In the genomic region with DNA sequence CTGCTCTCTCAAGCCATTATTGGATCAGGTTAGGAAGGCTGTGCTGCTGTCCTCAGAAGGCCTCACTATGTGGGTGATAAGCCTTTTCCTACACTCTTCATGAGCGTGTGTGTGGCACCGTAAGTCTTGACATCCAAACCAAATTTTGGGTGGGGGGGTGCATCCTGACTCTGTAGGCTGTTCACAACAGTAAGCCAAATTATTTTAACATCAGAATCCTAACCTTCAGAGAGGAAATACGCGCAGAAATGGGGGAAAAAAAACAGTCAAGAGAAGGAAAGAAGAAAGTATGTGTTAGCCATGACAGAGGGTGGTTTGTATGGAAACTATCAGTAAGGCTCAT, we compare ENCODE assay signal across 9 cellular contexts. TPM values are rescaled to one million over a fixed set of nuclear protein-coding genes. Genes with fewer than 3 reads are reported as not detected.
DNase-seq lines count a peak whose midpoint lies in the region; ATAC-seq and TF ChIP-seq lines count a peak whose summit lies in the region.
"Had no signal": no experiment of that assay in that cellular context is flagged by ENCODE, and none has a peak within 500 bp of the region (broad histone marks: within the 10 kb centered on the region; RNA-seq: fewer than 3 reads in every experiment).

No MANE protein-coding gene starts in this region.

- H3K27me3 Mint-ChIP-seq in H9 (ENCODE audit: low read depth) (no peaks in the 10 kb centered on the region), nephron progenitor cell (ENCODE audit: low read depth, poor library complexity) (no peaks in the 10 kb centered on the region)
- no peaks in the 10 kb centered on the region for H3K27me3 Mint-ChIP-seq in activated naive CD8-positive, alpha-beta T cell

- no peak overlapping the region for H3K9ac ChIP-seq in H9 (ENCODE audit: extremely low read depth, insufficient read length, low read length)

- no peaks in the 10 kb centered on the region for H3K79me2 ChIP-seq in H9 (ENCODE audit: insufficient read depth, low read length)

- no peak overlapping the region for H2BK20ac ChIP-seq in H9 (ENCODE audit: low read depth, low read length, poor library complexity, severe bottlenecking)

- no peak overlapping the region for H3K18ac ChIP-seq in H9 (ENCODE audit: insufficient read length, low read depth, low read length)

- TF ChIP-seq CTCF in C4-2B (conservative IDR thresholded peaks at IDR 0.05) (peak; percentile 73), H9 (conservative IDR thresholded peaks at IDR 0.05) (no peak), nephron progenitor cell (IDR thresholded peaks at IDR 0.05) (peak; percentile 4), omental fat pad (IDR thresholded peaks at IDR 0.05) (no peak)

- H3K4ac ChIP-seq in H9 (ENCODE audit: low read depth, low read length): no peak overlapping the region

- no CpG with 5 or more reads among the region's 4 CpGs for WGBS in H9 (ENCODE audit: extremely low coverage, insufficient read length, low lambda C conversion rate)

- H3K27ac ChIP-seq in C4-2B (peak overlapping the region; percentile 79; the same call in 1 of the 2 replicates), H9 (ENCODE audit: insufficient read length, low read depth, low read length) (no peak overlapping the region)

- H3K56ac ChIP-seq in H9 (ENCODE audit: insufficient read length, low read depth, low read length): no peak overlapping the region

- no peaks in the 10 kb centered on the region for H4K20me1 ChIP-seq in H9 (ENCODE audit: control insufficient read depth, insufficient read depth, insufficient read length)

- H2BK12ac ChIP-seq in H9 (ENCODE audit: insufficient read length, low read depth, low read length): no peak overlapping the region

- H2AK5ac ChIP-seq in H9 (ENCODE audit: insufficient read length, low read length): no peak overlapping the region

- no peak overlapping the region for H3T11ph ChIP-seq in H9 (ENCODE audit: low read length)

- no peak overlapping the region for H4K5ac ChIP-seq in H9 (ENCODE audit: insufficient read length, low read depth, low read length)

- H3K27ac Mint-ChIP-seq in H9: peak overlapping the region; percentile 14 to 71 (median 67); a peak in 5 of 7 replicates
- H3K27ac Mint-ChIP-seq in activated naive CD8-positive, alpha-beta T cell: peak overlapping the region; percentile 94
- H3K27ac Mint-ChIP-seq in nephron progenitor cell: no peak overlapping the region

- H3K36me3 Mint-ChIP-seq in H9 (ENCODE audit: insufficient read depth in 1 of 3, low read depth in 3 of 3) (peaks cover 0 to 18% (median 9%) of the 10 kb centered on the region in 3 experiments; a peak in 3 of 7 replicates), nephron progenitor cell (ENCODE audit: low read depth) (no peaks in the 10 kb centered on the region)
- peaks cover 8% of the 10 kb centered on the region for H3K36me3 Mint-ChIP-seq in activated naive CD8-positive, alpha-beta T cell

- H2AFZ ChIP-seq in H9 (ENCODE audit: low read length): no peak overlapping the region

- DNase-seq in H9: no peak
- DNase-seq in nephron progenitor cell: no peak
- DNase-seq in foreskin melanocyte: no peak
- DNase-seq in omental fat pad (ENCODE audit: low spot score): no peak

- no peak overlapping the region for H3K4me2 ChIP-seq in H9 (ENCODE audit: insufficient read depth, insufficient read length, low read length)

- no peaks in the 10 kb centered on the region for H3K9me3 Mint-ChIP-seq in H9
- H3K9me3 Mint-ChIP-seq in activated naive CD8-positive, alpha-beta T cell (ENCODE audit: low read depth): no peaks in the 10 kb centered on the region
- no peaks in the 10 kb centered on the region for H3K9me3 Mint-ChIP-seq in nephron progenitor cell

- no peak overlapping the region for H2BK15ac ChIP-seq in H9 (ENCODE audit: low read depth, low read length)

- no peak overlapping the region for H4K8ac ChIP-seq in H9 (replicated peaks; ENCODE audit: insufficient read length, low read depth, low read length)

- H3K4me1 ChIP-seq in H9 (ENCODE audit: insufficient read depth, low read length): 0 out of 2 replicates have a peak, but pooled peaks cover 5% of the 10 kb centered on the region

- H3K23me2 ChIP-seq in H9 (ENCODE audit: insufficient read length, low read depth, low read length, poor library complexity, severe bottlenecking): no peaks in the 10 kb centered on the region

- ATAC-seq in GM21423 (IDR thresholded peaks at IDR 0.05; ENCODE audit: unreplicated experiment) (no peak), omental fat pad (ENCODE audit: low FRiP score) (no peak), GM18517 (IDR thresholded peaks at IDR 0.05; ENCODE audit: unreplicated experiment) (no peak)

- H3K14ac ChIP-seq in H9 (ENCODE audit: insufficient read depth, low read length): no peak overlapping the region

- H3K79me1 ChIP-seq in H9 (ENCODE audit: insufficient read depth, low read depth, low read length, poor library complexity, severe bottlenecking): no peaks in the 10 kb centered on the region

- no peaks in the 10 kb centered on the region for H3K27me3 ChIP-seq in H9 (ENCODE audit: insufficient read depth, low read length)

- H3K4me3 Mint-ChIP-seq in H9 (no peak overlapping the region; a peak in 1 of 5 replicates), nephron progenitor cell (no peak overlapping the region)
- H3K4me3 Mint-ChIP-seq in activated naive CD8-positive, alpha-beta T cell: no peak overlapping the region

- H3K4me1 Mint-ChIP-seq in H9 (peaks cover 31 to 33% of the 10 kb centered on the region in 2 experiments), nephron progenitor cell (peaks cover 17% of the 10 kb centered on the region)
- H3K4me1 Mint-ChIP-seq in activated naive CD8-positive, alpha-beta T cell (ENCODE audit: low read depth): peaks cover 40% of the 10 kb centered on the region

- no peak overlapping the region for H3K23ac ChIP-seq in H9 (ENCODE audit: insufficient read length, low read depth, low read length)

- no peaks in the 10 kb centered on the region for H3K9me3 ChIP-seq in H9 (ENCODE audit: control insufficient read depth, low read depth, low read length)
- H3K9me3 ChIP-seq: thoracic aorta had no signal

- no peak overlapping the region for H2BK5ac ChIP-seq in H9 (ENCODE audit: insufficient read length, low read length)

- no peak overlapping the region for H2BK120ac ChIP-seq in H9 (ENCODE audit: low read depth, low read length, poor library complexity, severe bottlenecking)

- no peak overlapping the region for H4K91ac ChIP-seq in H9 (ENCODE audit: insufficient read length, low read depth, low read length)

RNA-seq across cellular contexts. Expression of gene STPG1, which starts 21.0 kb away (rescaled TPM):
- total RNA-seq in H9 (2021) (8.3 and 9.5 TPM in 2 replicates), omental fat pad (1 to 10 TPM; 2.2 to 5.1 (median 3.5) TPM)

RNA-seq across cellular contexts. Expression of gene NIPAL3, which starts 23.0 kb away (rescaled TPM):
- total RNA-seq in H9 (2021) (7.7 and 7.9 TPM in 2 replicates), omental fat pad (10 to 100 TPM; 17.8 to 38.0 (median 27.0) TPM)

Comparison
In these comparisons a context has a peak if more than half of its experiments do, and no peak if none do; other contexts are left out.
1. CTCF ChIP-seq: peak in C4-2B (single experiment) and nephron progenitor cell (single experiment); none in H9 (single experiment) and omental fat pad (0 of 3).